In genomic region chr6:137707590-137708360, GRCh38 we compare ENCODE assay signal across 1 cellular context.
TF ChIP-seq lines count a peak whose summit lies in the region.

No MANE protein-coding gene starts in this region.

TF ChIP-seq in HepG2, 621 proteins besides CTCF, POLR2A, EP300 and RAD21 (continued from another document and continues in another):
- TF ChIP-seq ZBTB7B (CRISPR knock-in tag; IDR thresholded peaks at IDR 0.05) = no peak
- TF ChIP-seq ZNF574 (CRISPR knock-in tag; IDR thresholded peaks at IDR 0.05) = peak; percentile 71
- TF ChIP-seq ZNF354B (CRISPR knock-in tag; IDR thresholded peaks at IDR 0.05) = no peak
- no peak for TF ChIP-seq PREB (CRISPR knock-in tag; IDR thresholded peaks at IDR 0.05)
- no peak for TF ChIP-seq U2AF1 (optimal IDR thresholded peaks at IDR 0.05; ENCODE audit: low read depth, low read length)
- no peak; the same call in 1 of the 2 replicates for TF ChIP-seq ZNF687 (CRISPR knock-in tag; IDR thresholded peaks at IDR 0.05)
- TF ChIP-seq NKX3-1 (CRISPR knock-in tag; IDR thresholded peaks at IDR 0.05) = no peak
- TF ChIP-seq ZFP1 (CRISPR knock-in tag; IDR thresholded peaks at IDR 0.05) = no peak
- TF ChIP-seq ZGPAT (CRISPR knock-in tag; IDR thresholded peaks at IDR 0.05) = peak; percentile 89
- TF ChIP-seq ZBTB14 (CRISPR knock-in tag; IDR thresholded peaks at IDR 0.05) = no peak
- no peak; the same call in 1 of the 2 replicates for TF ChIP-seq ZBTB7A (CRISPR knock-in tag; IDR thresholded peaks at IDR 0.05)
- no peak for TF ChIP-seq NFE2L1 (CRISPR knock-in tag; IDR thresholded peaks at IDR 0.05; ENCODE audit: borderline replicate concordance)
- TF ChIP-seq SMYD3 (CRISPR knock-in tag; IDR thresholded peaks at IDR 0.05) = peak; percentile 91
- TF ChIP-seq ZNF83 (CRISPR knock-in tag; IDR thresholded peaks at IDR 0.05; ENCODE audit: borderline replicate concordance) = 0 out of 2 replicates have a peak, but pooled peaks have one; percentile 63
- TF ChIP-seq ZNF580 (CRISPR knock-in tag; IDR thresholded peaks at IDR 0.05; ENCODE audit: borderline replicate concordance, low read depth) = no peak
- TF ChIP-seq KAT2B (IDR thresholded peaks at IDR 0.05; ENCODE audit: borderline replicate concordance, low read depth, low read length) = no peak
- TF ChIP-seq ZBTB20 (CRISPR knock-in tag; IDR thresholded peaks at IDR 0.05; ENCODE audit: borderline replicate concordance, low read depth) = peak; percentile 63
- no peak for TF ChIP-seq ZNF496 (CRISPR knock-in tag; IDR thresholded peaks at IDR 0.05; ENCODE audit: insufficient replicate concordance)
- no peak for TF ChIP-seq KDM1A (CRISPR knock-in tag; IDR thresholded peaks at IDR 0.05)
- no peak for TF ChIP-seq NONO (IDR thresholded peaks at IDR 0.05)
- peak; percentile 63 for TF ChIP-seq NONO (CRISPR knock-in tag; conservative IDR thresholded peaks at IDR 0.05)
- no peak for TF ChIP-seq U2AF2 (IDR thresholded peaks at IDR 0.05; ENCODE audit: low read depth, low read length)
- TF ChIP-seq ZNF33B (CRISPR knock-in tag; IDR thresholded peaks at IDR 0.05) = no peak
- no peak for TF ChIP-seq EZH2 (conservative IDR thresholded peaks at IDR 0.05; ENCODE audit: low read depth, low read length)
- no peak for TF ChIP-seq TCF12 (IDR thresholded peaks at IDR 0.05)
- no peak for TF ChIP-seq TCF12 (CRISPR knock-in tag; IDR thresholded peaks at IDR 0.05)
- no peak for TF ChIP-seq ZNF160 (CRISPR knock-in tag; IDR thresholded peaks at IDR 0.05)
- 0 out of 2 replicates have a peak, but pooled peaks have one; percentile 15 for TF ChIP-seq RFX5 (IDR thresholded peaks at IDR 0.05; ENCODE audit: low read depth, low read length)
- TF ChIP-seq KLF15 (CRISPR knock-in tag; IDR thresholded peaks at IDR 0.05; ENCODE audit: borderline replicate concordance) = no peak
- TF ChIP-seq MED1 (CRISPR knock-in tag; IDR thresholded peaks at IDR 0.05) = peak; percentile 89
- 0 out of 2 replicates have a peak, but pooled peaks have one; percentile 52 for TF ChIP-seq ZNF335 (CRISPR knock-in tag; IDR thresholded peaks at IDR 0.05)
- TF ChIP-seq ZSCAN25 (CRISPR knock-in tag; IDR thresholded peaks at IDR 0.05) = peak; percentile 100
- no peak for TF ChIP-seq GTF2F1 (IDR thresholded peaks at IDR 0.05; ENCODE audit: low read length)
- TF ChIP-seq GRHL1 (CRISPR knock-in tag; conservative IDR thresholded peaks at IDR 0.05) = no peak
- no peak for TF ChIP-seq EED (CRISPR knock-in tag; IDR thresholded peaks at IDR 0.05)
- no peak for TF ChIP-seq CENPX (CRISPR knock-in tag; IDR thresholded peaks at IDR 0.05)
- TF ChIP-seq ZSCAN29 (CRISPR knock-in tag; conservative IDR thresholded peaks at IDR 0.05) = 0 out of 2 replicates have a peak, but pooled peaks have one; percentile 16
- peak; percentile 83 for TF ChIP-seq FOXA3 (CRISPR knock-in tag; IDR thresholded peaks at IDR 0.05)
- TF ChIP-seq HCFC1 (IDR thresholded peaks at IDR 0.05; ENCODE audit: low read depth, low read length) = no peak
- TF ChIP-seq ZUFSP (CRISPR knock-in tag; IDR thresholded peaks at IDR 0.05; ENCODE audit: borderline replicate concordance) = no peak
- no peak for TF ChIP-seq PHB2 (IDR thresholded peaks at IDR 0.05; ENCODE audit: partially characterized antibody)
- TF ChIP-seq ZNF253 (CRISPR knock-in tag; IDR thresholded peaks at IDR 0.05; ENCODE audit: borderline replicate concordance) = no peak
- no peak for TF ChIP-seq ATF3 (CRISPR knock-in tag; IDR thresholded peaks at IDR 0.05)
- TF ChIP-seq SNRNP70 (IDR thresholded peaks at IDR 0.05; ENCODE audit: low read depth, low read length) = no peak
- TF ChIP-seq SATB2 (CRISPR knock-in tag; IDR thresholded peaks at IDR 0.05) = no peak
- peak; percentile 66; the same call in 1 of the 2 replicates for TF ChIP-seq ZFP36L1 (CRISPR knock-in tag; IDR thresholded peaks at IDR 0.05)
- 0 out of 2 replicates have a peak, but pooled peaks have one; percentile 75 for TF ChIP-seq ZNF567 (CRISPR knock-in tag; IDR thresholded peaks at IDR 0.05; ENCODE audit: borderline replicate concordance)
- TF ChIP-seq ZNF678 (CRISPR knock-in tag; IDR thresholded peaks at IDR 0.05) = no peak
- TF ChIP-seq PRMT3 (CRISPR knock-in tag; IDR thresholded peaks at IDR 0.05; ENCODE audit: borderline replicate concordance, low read depth) = no peak
- no peak for TF ChIP-seq ZBTB44 (CRISPR knock-in tag; IDR thresholded peaks at IDR 0.05)
- no peak for TF ChIP-seq ZNF879 (CRISPR knock-in tag; IDR thresholded peaks at IDR 0.05)
- TF ChIP-seq ZNF441 (CRISPR knock-in tag; IDR thresholded peaks at IDR 0.05; ENCODE audit: borderline replicate concordance) = peak; percentile 77; the same call in 1 of the 2 replicates
- peak; percentile 69; the same call in 1 of the 2 replicates for TF ChIP-seq ZNF501 (CRISPR knock-in tag; IDR thresholded peaks at IDR 0.05)
